Comparison of ENCODE assay signal across 12 cellular contexts in the genomic region with DNA sequence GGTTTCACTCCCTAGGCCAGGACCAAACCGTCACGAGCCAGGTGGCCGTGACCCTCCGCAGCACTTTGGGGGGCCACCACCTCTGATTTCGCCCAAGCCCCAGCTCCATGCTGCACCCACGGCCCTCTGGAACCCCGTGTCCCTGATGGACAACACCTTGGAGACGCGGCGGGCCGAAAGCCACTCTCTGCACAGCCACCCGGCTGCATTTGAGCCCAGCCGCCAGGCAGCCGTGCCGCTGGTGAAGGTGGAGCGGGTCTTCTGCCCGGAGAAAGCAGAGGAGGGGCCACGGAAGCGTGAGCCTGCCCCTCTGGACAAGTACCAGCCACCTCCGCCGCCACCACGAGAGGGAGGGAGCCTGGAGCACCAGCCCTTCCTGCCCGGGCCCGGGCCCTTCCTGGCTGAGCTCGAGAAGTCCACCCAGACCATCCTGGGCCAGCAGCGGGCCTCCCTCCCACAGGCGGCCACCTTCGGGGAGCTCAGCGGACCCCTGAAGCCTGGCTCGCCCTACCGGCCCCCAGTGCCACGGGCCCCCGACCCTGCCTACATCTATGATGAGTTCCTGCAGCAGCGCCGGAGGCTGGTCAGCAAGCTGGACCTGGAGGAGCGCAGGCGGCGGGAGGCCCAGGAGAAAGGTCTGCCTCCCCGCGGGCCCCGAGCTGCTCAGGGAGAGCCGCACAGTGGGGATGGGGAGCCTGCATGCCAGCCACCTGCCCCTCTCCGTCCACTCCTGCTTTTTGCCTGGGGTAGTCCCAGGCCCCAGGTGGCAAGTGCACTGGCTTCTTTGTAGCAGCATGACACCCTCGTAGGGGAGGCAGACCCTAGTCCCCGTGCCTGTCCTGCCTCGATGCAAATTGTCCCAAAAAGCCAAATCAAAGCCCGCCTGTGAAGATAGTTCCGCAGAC.
"Had no signal": no experiment of that assay in that cellular context is flagged by ENCODE, and none has a peak within 500 bp of the region (broad histone marks: within the 10 kb centered on the region; RNA-seq: fewer than 3 reads in every experiment).

No MANE protein-coding gene starts in this region.

- H3K9me3 ChIP-seq: body of pancreas, esophagus muscularis mucosa, left lung had no signal

- H3K27me3 ChIP-seq: body of pancreas, esophagus muscularis mucosa, left lung had no signal

- FAIRE-seq: islet of Langerhans had no signal

- H3K4me3 ChIP-seq: body of pancreas, esophagus muscularis mucosa, left lung had no signal

- H3K4me1 ChIP-seq: left lung had no signal

- DNase-seq: activated effector memory CD4-positive, alpha-beta T cell treated with Interleukin-2 at 50 U/mL for 16 hours; activated T-cell treated with anti-CD3 and anti-CD28 coated beads, Interleukin-2, amount 50 U/mL, for 24 hours; amniotic stem cell; body of pancreas; dermis blood vessel endothelial cell; stimulated activated CD4-positive, alpha-beta T cell treated with anti-CD3 and anti-CD28 coated beads, Interleukin-1b, Interleukin-23, amount 100 ng/mL, for 48 hours; stimulated activated naive B cell treated with anti-CD40 and anti-IgM and Interleukin-4, amounts not matched to agents 10 μg/mL and 1 μg/mL and 100 μg/mL, for 72 hours; T-helper 2 cell had no signal

- ATAC-seq: activated naive CD4-positive, alpha-beta T cell treated with anti-CD3 and anti-CD28 coated beads, Interleukin-2, amount 50 U/mL, for 72 hours; body of pancreas; left lung; stimulated activated naive B cell treated with anti-CD40 and anti-IgM and Interleukin-4, amounts not matched to agents 10 μg/mL and 1 μg/mL and 100 μg/mL, for 72 hours had no signal

- H3K27ac ChIP-seq: body of pancreas, esophagus muscularis mucosa, left lung had no signal
